ENCODE assay signal across 8 cellular contexts in the genomic region with DNA sequence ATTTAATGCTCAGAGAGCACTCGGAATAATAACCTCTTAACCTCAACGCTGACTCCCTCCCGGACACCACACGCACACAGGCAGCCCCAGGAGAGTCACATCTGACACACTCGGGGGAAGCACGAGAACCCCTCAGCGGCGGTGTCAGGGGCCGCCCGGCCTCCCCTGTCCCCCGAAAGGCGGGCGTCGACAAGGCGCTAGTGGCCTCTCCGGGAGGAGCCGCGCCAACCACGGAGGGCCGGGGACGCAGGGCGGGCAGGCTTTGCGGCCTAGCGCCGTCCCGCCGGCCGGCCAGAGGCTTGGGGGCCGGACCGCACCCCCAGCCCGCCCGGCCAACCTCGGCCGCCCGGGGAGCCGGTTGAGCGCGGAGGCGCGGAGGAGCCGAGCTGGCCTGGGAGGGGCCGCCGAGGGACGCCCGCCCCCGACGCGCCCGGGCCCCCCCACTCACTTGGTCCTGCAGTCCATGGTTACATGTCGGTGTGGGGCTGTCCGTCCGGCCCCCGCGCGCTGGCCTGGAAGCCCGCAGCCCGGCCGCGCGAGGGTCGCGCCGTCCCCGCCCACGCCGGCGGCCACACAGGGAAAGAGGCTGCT. TPM values are rescaled to one million over a fixed set of nuclear protein-coding genes. Genes with fewer than 3 reads are reported as not detected.
DNase-seq lines count a peak whose midpoint lies in the region; ATAC-seq, FAIRE-seq and TF ChIP-seq lines count a peak whose summit lies in the region.

No MANE protein-coding gene starts in this region.

- no peak overlapping the region for H4K91ac ChIP-seq in H1 (replicated peaks; ENCODE audit: insufficient read length, low read length)

- no peak overlapping the region for H2AK5ac ChIP-seq in H1 (ENCODE audit: low read depth, low read length)

- no peak for TF ChIP-seq RAD21 in H1 (IDR thresholded peaks at IDR 0.05 in 1 of 2, conservative IDR thresholded peaks at IDR 0.05 in 1 of 2; ENCODE audit: low read depth in 2 of 2, low read length in 2 of 2)

- H3K4me2 ChIP-seq in H1 (ENCODE audit: insufficient read depth in 1 of 2, low read depth in 2 of 2, low read length in 2 of 2) = peak overlapping the region; percentile 69 to 75

- no peak overlapping the region for H3K23ac ChIP-seq in H1 (ENCODE audit: insufficient read length)

- peak overlapping the region; percentile 3; the same call in 1 of the 2 replicates for H2AFZ ChIP-seq in H1 (ENCODE audit: low read length)

- H2BK120ac ChIP-seq in H1 (replicated peaks; ENCODE audit: low read depth, low read length) = no peak overlapping the region

- H3K79me1 ChIP-seq in H1 (ENCODE audit: low read depth, low read length) = no peaks in the 10 kb centered on the region

- H2BK20ac ChIP-seq in H1 (ENCODE audit: low read length) = no peak overlapping the region

- H3K4me3 Mint-ChIP-seq in activated CD4-positive, alpha-beta memory T cell treated with anti-CD3 and anti-CD28 coated beads, Interleukin-2, amount 10 ng/mL, durations not matched to agents 7 days and 5 days = peak overlapping the region; percentile 87

- no peak for TF ChIP-seq CTCF in GM12865 (IDR thresholded peaks at IDR 0.05; ENCODE audit: insufficient read depth, low read depth, low read length, missing control alignments)
- no peak for TF ChIP-seq CTCF in H1 (IDR thresholded peaks at IDR 0.05; ENCODE audit: control extremely low read depth in 1 of 3, insufficient read depth in 1 of 3, low read depth in 1 of 3, low read length in 3 of 3)
- no peak for TF ChIP-seq CTCF in mucosa of descending colon (IDR thresholded peaks at IDR 0.05)

- H2BK12ac ChIP-seq in H1 (ENCODE audit: low read depth, low read length) = no peak overlapping the region

- no peak overlapping the region for H3K27ac ChIP-seq in H1 (ENCODE audit: low read depth, low read length)

- peaks cover 25% of the 10 kb centered on the region for H3K36me3 Mint-ChIP-seq in activated CD4-positive, alpha-beta memory T cell treated with anti-CD3 and anti-CD28 coated beads, Interleukin-2, amount 10 ng/mL, durations not matched to agents 7 days and 5 days (ENCODE audit: low read depth)

- no peak for TF ChIP-seq EP300 in H1 (IDR thresholded peaks at IDR 0.05; ENCODE audit: borderline replicate concordance in 1 of 2, low read depth in 2 of 2, low read length in 2 of 2)

- peaks cover 0 to 2% (median 0%) of the 10 kb centered on the region in 4 experiments; a peak in 2 of 7 replicates for H3K27me3 ChIP-seq in H1 (replicated peaks in 1 of 4; ENCODE audit: control insufficient read depth in 3 of 4, extremely low read depth in 1 of 4, insufficient read depth in 3 of 4, low read length in 3 of 4)

- no peak overlapping the region for H2BK15ac ChIP-seq in H1 (ENCODE audit: low read length)

- TF ChIP-seq POLR2A in H54 (IDR thresholded peaks at IDR 0.05; ENCODE audit: low read depth, low read length) (no peak), H1 (IDR thresholded peaks at IDR 0.05; ENCODE audit: control extremely low read depth in 1 of 2, low read depth in 2 of 2, low read length in 2 of 2) (no peak)

- peaks cover 70% of the 10 kb centered on the region for H3K4me1 Mint-ChIP-seq in activated CD4-positive, alpha-beta memory T cell treated with anti-CD3 and anti-CD28 coated beads, Interleukin-2, amount 10 ng/mL, durations not matched to agents 7 days and 5 days

- peaks cover 3 to 8% (median 7%) of the 10 kb centered on the region in 4 experiments; a peak in 6 of 7 replicates for H3K4me1 ChIP-seq in H1 (replicated peaks in 1 of 4; ENCODE audit: control insufficient read depth in 3 of 4, insufficient read depth in 4 of 4, low read length in 3 of 4)
- H3K4me1 ChIP-seq in mucosa of descending colon (ENCODE audit: low read depth) = peaks cover 35% of the 10 kb centered on the region

- H3K18ac ChIP-seq in H1 (ENCODE audit: extremely low read depth, low read length) = no peak overlapping the region; the same call in 1 of the 2 replicates

- peak; percentile 54 for DNase-seq in GM12865 (ENCODE audit: low read depth)
- peak; percentile 23 for DNase-seq in H54 (ENCODE audit: insufficient read length, low spot score)
- peak; percentile 26 for DNase-seq in LoVo (ENCODE audit: low spot score)
- peak; percentile 60 for DNase-seq in activated CD4-positive, alpha-beta memory T cell treated with anti-CD3 and anti-CD28 coated beads, Interleukin-2, amount 10 ng/mL, durations not matched to agents 7 days and 5 days
- peak in 1 of 2 experiments; percentile 66 for DNase-seq in H1 (ENCODE audit: low read depth in 1 of 2, low spot score in 2 of 2)
- peak in 2 of 3 donors; percentile 68 to 81 for DNase-seq in mucosa of descending colon
- peak; percentile 12 to 53 for DNase-seq in stimulated activated CD8-positive, alpha-beta memory T cell treated with anti-CD3 and anti-CD28 coated beads, Interleukin-7, amount 100 ng/mL, for 4 hours (ENCODE audit: low read depth in 2 of 2)
- DNase-seq in RCC 7860 (ENCODE audit: low spot score) = no peak

- H3K14ac ChIP-seq in H1 (ENCODE audit: insufficient read length) = no peak overlapping the region

- no peak overlapping the region for H3K4ac ChIP-seq in H1 (replicated peaks; ENCODE audit: insufficient read length, low read depth, low read length)

- CTCF ChIA-PET in activated CD4-positive, alpha-beta memory T cell treated with anti-CD3 and anti-CD28 coated beads, Interleukin-2, amount 10 ng/mL, durations not matched to agents 7 days and 5 days (lab: Charles Lee) = interaction anchor here (1.2 to 1.3 kb wide), 2 partner anchors 8 to 12 kb away, joined by 3 to 7 read pairs; no protein-coding TSS in a partner anchor
- CTCF ChIA-PET in H1 (lab: Charles Lee; ENCODE audit: partially characterized antibody) = interaction anchor here (0.7 to 1.1 kb wide), 2 partner anchors 26 to 35 kb away, joined by 3 read pairs; no protein-coding TSS in a partner anchor

- H3K36me3 ChIP-seq in H1 (ENCODE audit: control insufficient read depth in 2 of 4, insufficient read depth in 4 of 4, low read length in 3 of 4) (no peaks in the 10 kb centered on the region), mucosa of descending colon (ENCODE audit: low read depth) (no peaks in the 10 kb centered on the region)

- H3K9me3 Mint-ChIP-seq in activated CD4-positive, alpha-beta memory T cell treated with anti-CD3 and anti-CD28 coated beads, Interleukin-2, amount 10 ng/mL, durations not matched to agents 7 days and 5 days = no peaks in the 10 kb centered on the region

- H3K56ac ChIP-seq in H1 (replicated peaks; ENCODE audit: insufficient read length, low read depth, low read length) = no peak overlapping the region

- H3K4me3 ChIP-seq in GM12865 (ENCODE audit: low read depth, low read length) (peak overlapping the region; percentile 59), H1 (ENCODE audit: extremely low read depth in 1 of 4, insufficient read depth in 2 of 4, low read depth in 3 of 4, low read length in 4 of 4) (peak overlapping the region; percentile 52 to 74 (median 66)), mucosa of descending colon (peak overlapping the region; percentile 83)

- H3K9me3 ChIP-seq in H1 (ENCODE audit: insufficient read depth in 2 of 2, low read depth in 1 of 2, low read length in 1 of 2) (no peaks in the 10 kb centered on the region), mucosa of descending colon (no peaks in the 10 kb centered on the region)

- POLR2A ChIA-PET in activated CD4-positive, alpha-beta memory T cell treated with anti-CD3 and anti-CD28 coated beads, Interleukin-2, amount 10 ng/mL, durations not matched to agents 7 days and 5 days (lab: Charles Lee) = interaction anchor here (1.1 to 4.4 kb wide), 7 partner anchors 8 to 907 kb away, joined by 3 to 60 read pairs (median 3); no protein-coding TSS in a partner anchor
- POLR2A ChIA-PET in H1 (lab: Charles Lee; ENCODE audit: partially characterized antibody) = interaction anchor here (1.4 to 1.5 kb wide), 3 partner anchors 28 to 128 kb away, joined by 3 to 6 read pairs (median 3); partner anchors contain the start of gene C1orf53

- peak overlapping the region; percentile 80 for H4K8ac ChIP-seq in H1 (ENCODE audit: extremely low read depth, insufficient read depth, low read length)

- H3K27me3 Mint-ChIP-seq in activated CD4-positive, alpha-beta memory T cell treated with anti-CD3 and anti-CD28 coated beads, Interleukin-2, amount 10 ng/mL, durations not matched to agents 7 days and 5 days = no peaks in the 10 kb centered on the region

- intact Hi-C loops in mucosa of descending colon (cut with DNase I, micrococcal nuclease) = no loop called here

- peak; percentile 68 for ATAC-seq in mucosa of descending colon

- H3K79me2 ChIP-seq in H1 (ENCODE audit: control insufficient read depth in 1 of 2, insufficient read depth in 2 of 2, low read length in 2 of 2) = no peaks in the 10 kb centered on the region

- peaks cover 2% of the 10 kb centered on the region; the same call in 1 of the 2 replicates for H3K23me2 ChIP-seq in H1 (ENCODE audit: low read depth, low read length)

- H4K5ac ChIP-seq in H1 (ENCODE audit: insufficient read length, low read depth, low read length) = no peak overlapping the region

- H3K27ac Mint-ChIP-seq in activated CD4-positive, alpha-beta memory T cell treated with anti-CD3 and anti-CD28 coated beads, Interleukin-2, amount 10 ng/mL, durations not matched to agents 7 days and 5 days = peak overlapping the region; percentile 100

- WGBS in H1 (ENCODE audit: extremely low coverage in 1 of 2, insufficient coverage in 1 of 2, insufficient read length in 1 of 2, insufficient replicate concordance in 2 of 2, low coverage in 1 of 2, low lambda C conversion rate in 2 of 2, missing lambda C conversion rate in 1 of 2), 2 experiments = 4% methylated on average over 26 of the region's 67 CpGs; no CpG with 5 or more reads in 1 of the 2 experiments

- peak overlapping the region in 2 of 4 experiments; percentile 35 to 91; a peak in 3 of 7 replicates for H3K9ac ChIP-seq in H1 (replicated peaks in 1 of 4; ENCODE audit: extremely low read depth in 1 of 4, low read depth in 3 of 4, low read length in 3 of 4)

- H4K20me1 ChIP-seq in H1 (replicated peaks in 1 of 2; ENCODE audit: control insufficient read depth in 1 of 2, insufficient read depth in 2 of 2, low read length in 2 of 2) = no peaks in the 10 kb centered on the region

- H2BK5ac ChIP-seq in H1 (ENCODE audit: low read depth, low read length) = no peak overlapping the region; the same call in 1 of the 2 replicates

- FAIRE-seq in H54 (lab: Jason Lieb, UNC) = no peak
- FAIRE-seq in H1 (lab: Jason Lieb, UNC) = no peak
- no peak for FAIRE-seq in RCC 7860 (lab: Jason Lieb, UNC)

RNA-seq across cellular contexts. Expression of gene DENND1B, which starts 0.5 kb away (rescaled TPM):
- 10 to 100 TPM; 30.6 to 31.0 TPM for total RNA-seq in activated CD4-positive, alpha-beta memory T cell treated with anti-CD3 and anti-CD28 coated beads, Interleukin-2, amount 10 ng/mL, durations not matched to agents 7 days and 5 days
- total RNA-seq in H1 (2021; fragmentation: NEBNext Ultra II Directional; extraction: Animal tissue kit (Norgen Biotek cat#: 25700)) = 2.5 and 3.3 TPM in 2 replicates
- 0.74 and 1.0 TPM in 2 replicates for polyA plus RNA-seq in H1 (2011; rRNA removed)
- 0.71 TPM for polyA plus RNA-seq in H1 (2011; cell fraction: cytosol; rRNA removed)
- polyA plus RNA-seq in H1 (2011; cell fraction: nucleus; rRNA removed) = 1.9 TPM
- 0.76 to 2.5 TPM (median 0.87 TPM) in 4 replicates for polyA plus RNA-seq in H1 (2012, experiment 1 of 2)
- polyA plus RNA-seq in H1 (2012, experiment 2 of 2) = 0.03 TPM
- polyA plus RNA-seq in H1 (2013, experiment 1 of 2) = 1.3 TPM
- polyA plus RNA-seq in H1 (2013, experiment 2 of 2) = 1.3 TPM
- 8.5 and 14.7 TPM in 2 replicates for polyA minus RNA-seq in H1 (2011; rRNA and poly(A)+ RNA removed)
- polyA minus RNA-seq in H1 (2011; cell fraction: cytosol; rRNA and poly(A)+ RNA removed) = 2.1 TPM
- 23.6 TPM for polyA minus RNA-seq in H1 (2011; cell fraction: nucleus; rRNA and poly(A)+ RNA removed)
- 10 to 100 TPM; 29.3 to 54.9 (median 32.2) TPM for total RNA-seq in mucosa of descending colon
